Comparison of ENCODE assay signal across 17 cellular contexts in genomic region chr3:184359610-184360009, GRCh38. TPM values are rescaled to one million over a fixed set of nuclear protein-coding genes. Genes with fewer than 3 reads are reported as not detected.
A peak's percentile ranks its signal among the peaks of the same experiment; 100 is the strongest.
DNase-seq lines count a peak whose midpoint lies in the region; ATAC-seq and TF ChIP-seq lines count a peak whose summit lies in the region.
"Had no signal": no experiment of that assay in that cellular context is flagged by ENCODE, and none has a peak within 500 bp of the region (broad histone marks: within the 10 kb centered on the region; RNA-seq: fewer than 3 reads in every experiment).

No MANE protein-coding gene starts in this region.

- no peaks in the 10 kb centered on the region for H3K27me3 Mint-ChIP-seq in natural killer cell treated with Interleukin-12 subunit alpha and Interleukin-12 subunit beta and Interleukin-15 and Interleukin-18, amount 100 ng/mL, for 72 hours

- no peak overlapping the region for H3K4me3 ChIP-seq in NT2/D1 (ENCODE audit: insufficient read length, low read depth)
- H3K4me3 ChIP-seq in sigmoid colon, result no peak overlapping the region

- H3K4me1 ChIP-seq in NT2/D1 (ENCODE audit: insufficient read depth, insufficient read length), result peaks cover 22% of the 10 kb centered on the region
- H3K4me1 ChIP-seq in sigmoid colon, result peaks cover 0 to 37% (median 31%) of the 10 kb centered on the region in 4 donors

- H3K4me1 Mint-ChIP-seq in natural killer cell treated with Interleukin-12 subunit alpha and Interleukin-12 subunit beta and Interleukin-15 and Interleukin-18, amount 100 ng/mL, for 72 hours (ENCODE audit: low read depth in 2 of 2), result peaks cover 20 to 26% of the 10 kb centered on the region in 2 donors

- no peak for ATAC-seq in natural killer cell treated with Interleukin-12 subunit alpha and Interleukin-12 subunit beta and Interleukin-15 and Interleukin-18, amount 100 ng/mL, for 72 hours
- ATAC-seq in GM18907 (IDR thresholded peaks at IDR 0.05; ENCODE audit: unreplicated experiment), result no peak
- ATAC-seq in GM18867 (IDR thresholded peaks at IDR 0.05; ENCODE audit: unreplicated experiment), result no peak
- ATAC-seq: right cardiac atrium had no signal

- intact Hi-C loops in sigmoid colon (cut with DNase I), result loop anchor here (10.0 kb wide), 1 partner anchor 415 kb away; no protein-coding TSS in a partner anchor

- 58 to 79% methylated on average over 9 of the region's 9 CpGs for WGBS in sigmoid colon, 2 donors

- H3K27ac Mint-ChIP-seq in natural killer cell treated with Interleukin-12 subunit alpha and Interleukin-12 subunit beta and Interleukin-15 and Interleukin-18, amount 100 ng/mL, for 72 hours, result no peak overlapping the region

- peak overlapping the region; percentile 43 for H3K9ac ChIP-seq in NT2/D1 (ENCODE audit: insufficient read length, low read depth)

- DNase-seq in C1 segment of cervical spinal cord (lab: John Stamatoyannopoulos, UW) (peak in 12 of 14 donors; percentile 20 to 74 (median 62)), NT2/D1 (ENCODE audit: low read depth, low spot score) (no peak), ecto neural progenitor cell (ENCODE audit: low spot score) (peak; percentile 56), sigmoid colon (no peak), NCI-H1417 (lab: John Stamatoyannopoulos, UW) (no peak)
- DNase-seq in natural killer cell treated with Interleukin-12 subunit alpha and Interleukin-12 subunit beta and Interleukin-15 and Interleukin-18, amount 100 ng/mL, for 72 hours (ENCODE audit: low spot score), result no peak
- DNase-seq: activated CD8-positive, alpha-beta memory T cell treated with anti-CD3 and anti-CD28 coated beads for 24 hours; activated naive CD4-positive, alpha-beta T cell; DMS79 treated with DMSO at 0.1 percent for 48 hours; NCI-H1105 treated with DMSO at 0.1 percent for 48 hours; stimulated activated CD4-positive, alpha-beta T cell treated with anti-CD3 and anti-CD28 coated beads, Interleukin-4, amount 100 ng/mL, for 4 hours; stimulated activated naive CD4-positive, alpha-beta T cell had no signal

- peak overlapping the region; percentile 65 for H3K4me3 Mint-ChIP-seq in natural killer cell treated with Interleukin-12 subunit alpha and Interleukin-12 subunit beta and Interleukin-15 and Interleukin-18, amount 100 ng/mL, for 72 hours

- no peak for TF ChIP-seq EP300 in sigmoid colon (IDR thresholded peaks at IDR 0.05)

- TF ChIP-seq POLR2A in sigmoid colon (IDR thresholded peaks at IDR 0.05), result no peak

- H3K27ac ChIP-seq in sigmoid colon, result no peak overlapping the region

- H3K36me3 ChIP-seq in NT2/D1 (ENCODE audit: insufficient read depth, insufficient read length, low read length) (peaks cover 54% of the 10 kb centered on the region), sigmoid colon (peaks cover 0 to 31% (median 4%) of the 10 kb centered on the region in 4 donors)

- H3K9me3 ChIP-seq in NT2/D1 (ENCODE audit: insufficient read depth, low read length) (no peaks in the 10 kb centered on the region), sigmoid colon (no peaks in the 10 kb centered on the region)

- no peak for TF ChIP-seq CTCF in sigmoid colon (IDR thresholded peaks at IDR 0.05)

- H3K36me3 Mint-ChIP-seq in natural killer cell treated with Interleukin-12 subunit alpha and Interleukin-12 subunit beta and Interleukin-15 and Interleukin-18, amount 100 ng/mL, for 72 hours, result peaks cover 4% of the 10 kb centered on the region

- H3K27me3 ChIP-seq in NT2/D1 (ENCODE audit: insufficient read depth, insufficient read length), result no peaks in the 10 kb centered on the region
- H3K27me3 ChIP-seq in sigmoid colon, result no peaks in the 10 kb centered on the region

- no peaks in the 10 kb centered on the region for H3K9me3 Mint-ChIP-seq in natural killer cell treated with Interleukin-12 subunit alpha and Interleukin-12 subunit beta and Interleukin-15 and Interleukin-18, amount 100 ng/mL, for 72 hours

RNA-seq across cellular contexts. Expression of gene CLCN2, which starts 1.8 kb away (rescaled TPM):
- total RNA-seq in natural killer cell treated with Interleukin-12 subunit alpha and Interleukin-12 subunit beta and Interleukin-15 and Interleukin-18, amount 100 ng/mL, for 72 hours, result 10 to 100 TPM in 1 of 2 donors, 1 to 10 TPM in 1; 6.5 to 10.5 TPM
- 1 to 10 TPM; 1.6 to 3.3 (median 2.6) TPM for total RNA-seq in sigmoid colon
- 10 to 100 TPM; 10.9 to 30.2 (median 13.2) TPM for polyA plus RNA-seq in sigmoid colon

RNA-seq across cellular contexts. Expression of gene POLR2H, which starts 1.9 kb away (rescaled TPM):
- total RNA-seq in natural killer cell treated with Interleukin-12 subunit alpha and Interleukin-12 subunit beta and Interleukin-15 and Interleukin-18, amount 100 ng/mL, for 72 hours, result 100 to 1,000 TPM; 111 to 142 TPM
- 10 to 100 TPM; 53.2 to 92.5 (median 74.7) TPM for total RNA-seq in sigmoid colon
- 100 to 1,000 TPM; 132 to 162 (median 146) TPM for polyA plus RNA-seq in sigmoid colon

RNA-seq across cellular contexts. Expression of gene THPO, which starts 18.4 kb away (rescaled TPM):
- total RNA-seq in natural killer cell treated with Interleukin-12 subunit alpha and Interleukin-12 subunit beta and Interleukin-15 and Interleukin-18, amount 100 ng/mL, for 72 hours, result not detected
- total RNA-seq in sigmoid colon, result under 1 TPM in 1 of 4 donors, not detected in 3; 0.36 TPM
- polyA plus RNA-seq in sigmoid colon, result under 1 TPM in 1 of 3 donors, not detected in 2; 0.25 TPM
- total RNA-seq: mononuclear cell, NCI-H460 had no signal

RNA-seq across cellular contexts. Expression of gene CHRD, which starts 20.2 kb away (rescaled TPM):
- total RNA-seq in natural killer cell treated with Interleukin-12 subunit alpha and Interleukin-12 subunit beta and Interleukin-15 and Interleukin-18, amount 100 ng/mL, for 72 hours, result not detected
- total RNA-seq in sigmoid colon, result 10 to 100 TPM in 2 of 4 donors, 1 to 10 TPM in 2; 5.7 to 16.3 (median 11.3) TPM
- 1 to 10 TPM in 2 of 3 donors, under 1 TPM in 1; 0.23 to 4.5 (median 1.8) TPM for polyA plus RNA-seq in sigmoid colon

RNA-seq across cellular contexts. Expression of gene FAM131A, which starts 22.2 kb away (rescaled TPM):
- total RNA-seq in natural killer cell treated with Interleukin-12 subunit alpha and Interleukin-12 subunit beta and Interleukin-15 and Interleukin-18, amount 100 ng/mL, for 72 hours, result 1 to 10 TPM; 3.2 to 5.8 TPM
- total RNA-seq in sigmoid colon, result 10 to 100 TPM; 28.0 to 36.7 (median 33.8) TPM
- polyA plus RNA-seq in sigmoid colon, result 10 to 100 TPM; 12.6 to 17.1 (median 12.9) TPM

Comparison
In these comparisons a context has a peak if more than half of its experiments do, and no peak if none do; other contexts are left out.
1. DNase-seq: peak in C1 segment of cervical spinal cord (12 of 14) and ecto neural progenitor cell (single experiment); none in NT2/D1 (single experiment), natural killer cell treated with Interleukin-12 subunit alpha and Interleukin-12 subunit beta and Interleukin-15 and Interleukin-18, amount 100 ng/mL, for 72 hours (single experiment), sigmoid colon (single experiment) and NCI-H1417 (0 of 3).